8 cellular contexts compared by ENCODE assay signal in genomic region chr20:53915459-53916172, GRCh38.
DNase-seq lines count a peak whose midpoint lies in the region; ATAC-seq, FAIRE-seq and TF ChIP-seq lines count a peak whose summit lies in the region.

No MANE protein-coding gene starts in this region.

- H3K27ac Mint-ChIP-seq in activated CD4-positive, alpha-beta T cell treated with anti-CD3 and anti-CD28 coated beads, Interleukin-2, amount 10 ng/mL, durations not matched to agents 24 days and 14 days = peak overlapping the region; percentile 91

- peak overlapping the region; percentile 65 for H3K9ac ChIP-seq in HepG2 (ENCODE audit: insufficient read depth, low read depth, low read length)

- H3K4me1 Mint-ChIP-seq in activated CD4-positive, alpha-beta T cell treated with anti-CD3 and anti-CD28 coated beads, Interleukin-2, amount 10 ng/mL, durations not matched to agents 24 days and 14 days = peaks cover 37% of the 10 kb centered on the region

- peaks cover 0 to 2% of the 10 kb centered on the region in 2 experiments; a peak in 1 of 5 replicates for H3K27me3 ChIP-seq in HepG2 (ENCODE audit: control insufficient read depth in 1 of 2, insufficient read depth in 2 of 2, low read length in 2 of 2)

- H3K4me1 ChIP-seq in HepG2 (ENCODE audit: insufficient read depth, low read length) = peaks cover 48% of the 10 kb centered on the region

- WGBS in HepG2 (ENCODE audit: low lambda C conversion rate) = under 1% methylated on average over 22 of the region's 22 CpGs

- peak overlapping the region; percentile 73 to 88 (median 80) for H3K4me3 ChIP-seq in HepG2 (replicated peaks in 1 of 3; ENCODE audit: insufficient read depth in 1 of 3, low read depth in 2 of 3, low read length in 3 of 3)

- H2AFZ ChIP-seq in HepG2 (ENCODE audit: low read length) = peak overlapping the region; percentile 90

- H4K20me1 ChIP-seq in HepG2 (ENCODE audit: insufficient read depth, low read length) = no peaks in the 10 kb centered on the region

- no peaks in the 10 kb centered on the region for H3K27me3 Mint-ChIP-seq in activated CD4-positive, alpha-beta T cell treated with anti-CD3 and anti-CD28 coated beads, Interleukin-2, amount 10 ng/mL, durations not matched to agents 24 days and 14 days

- DNase-seq in ACHN (peak; percentile 92), NCI-H524 treated with DMSO at 0.1 percent for 48 hours (lab: John Stamatoyannopoulos, UW) (peak; percentile 55), dedifferentiated amniotic fluid mesenchymal stem cell (ENCODE audit: extremely low spot score) (peak; percentile 92), HepG2 (ENCODE audit: low spot score) (peak; percentile 84)
- peak; percentile 97 for DNase-seq in activated CD4-positive, alpha-beta T cell treated with anti-CD3 and anti-CD28 coated beads, Interleukin-2, amount 10 ng/mL, durations not matched to agents 24 days and 14 days
- DNase-seq in stimulated activated CD4-positive, alpha-beta T cell treated with anti-CD3 and anti-CD28 coated beads, Interleukin-2, amount 100 ng/mL, for 4 hours (ENCODE audit: low read depth) = peak; percentile 96

- no peak for TF ChIP-seq POLR2A in HepG2 (IDR thresholded peaks at IDR 0.05; ENCODE audit: insufficient read depth in 1 of 2, low read depth in 2 of 2, low read length in 2 of 2)

- intact Hi-C loops in activated CD4-positive, alpha-beta T cell treated with anti-CD3 and anti-CD28 coated beads, Interleukin-2, amount 10 ng/mL, durations not matched to agents 24 days and 14 days (cut with micrococcal nuclease) = loop anchor here (1.0 to 5.0 kb wide), 10 partner anchors 11 to 336 kb away; no protein-coding TSS in a partner anchor
- intact Hi-C loops in HepG2 (cut with micrococcal nuclease; ENCODE audit: unreplicated experiment) = loop anchor here (1.0 to 5.0 kb wide), 8 partner anchors 48 to 336 kb away; no protein-coding TSS in a partner anchor

- in situ Hi-C loops in ACHN (cut with HindIII; ENCODE audit: low pct_ligation_motif_present, low pct_unique_long_range_greater_than_20kb, low sequenced_read_pairs) (loop anchor here (25.0 kb wide), 1 partner anchor 153 kb away; no protein-coding TSS in a partner anchor), HepG2 (cut with HindIII; ENCODE audit: extremely low pct_ligation_motif_present, low pct_unique_long_range_greater_than_20kb) (loop anchor here (5.0 kb wide), 1 partner anchor 338 kb away; no protein-coding TSS in a partner anchor)

- POLR2A ChIA-PET in HepG2 (lab: Yijun Ruan, JAX) = interaction anchor here (0.6 to 3.5 kb wide), 26 partner anchors 10 to 364 kb away, joined by 3 to 29 read pairs (median 6); partner anchors contain the start of gene ZNF217

- no peaks in the 10 kb centered on the region for H3K9me3 ChIP-seq in HepG2 (ENCODE audit: low read length)

- H3K4me3 Mint-ChIP-seq in activated CD4-positive, alpha-beta T cell treated with anti-CD3 and anti-CD28 coated beads, Interleukin-2, amount 10 ng/mL, durations not matched to agents 24 days and 14 days = peak overlapping the region; percentile 93

- H3K9me3 Mint-ChIP-seq in activated CD4-positive, alpha-beta T cell treated with anti-CD3 and anti-CD28 coated beads, Interleukin-2, amount 10 ng/mL, durations not matched to agents 24 days and 14 days = peaks cover 3% of the 10 kb centered on the region

- no peak; a peak in 1 of 4 replicates for TF ChIP-seq EP300 in HepG2 (IDR thresholded peaks at IDR 0.05; ENCODE audit: low read depth in 2 of 2, low read length in 2 of 2)
- TF ChIP-seq EP300 in HepG2 (CRISPR knock-in tag; IDR thresholded peaks at IDR 0.05; ENCODE audit: borderline replicate concordance) = no peak

- CTCF ChIA-PET in HepG2 (lab: Yijun Ruan, JAX; ENCODE audit: low intra/inter-chr PET ratio, low total read pairs) = interaction anchor here (1.0 to 3.2 kb wide), 4 partner anchors 24 to 336 kb away, joined by 3 to 54 read pairs (median 10); no protein-coding TSS in a partner anchor

- H3K36me3 ChIP-seq in HepG2 (replicated peaks in 1 of 2; ENCODE audit: control insufficient read depth in 1 of 2, insufficient read depth in 2 of 2, low read length in 2 of 2) = no peaks in the 10 kb centered on the region

- FAIRE-seq in HepG2 (lab: Jason Lieb, UNC) = peak; percentile 84

- peak; percentile 83 for TF ChIP-seq RAD21 in HepG2 (CRISPR knock-in tag; IDR thresholded peaks at IDR 0.05)

- peak; percentile 39 for ATAC-seq in GM18858 (IDR thresholded peaks at IDR 0.05; ENCODE audit: unreplicated experiment)
- ATAC-seq in HG03342 (IDR thresholded peaks at IDR 0.05; ENCODE audit: unreplicated experiment) = peak; percentile 69
- ATAC-seq in HepG2 = peak; percentile 92

- BruUV-seq in HepG2 (replicated peaks; lab: Mats Ljungman, UMichigan) = no TSS peak

- peak overlapping the region; percentile 99 for H3K4me2 ChIP-seq in HepG2 (ENCODE audit: low read depth, low read length)

- no peaks in the 10 kb centered on the region for H3K36me3 Mint-ChIP-seq in activated CD4-positive, alpha-beta T cell treated with anti-CD3 and anti-CD28 coated beads, Interleukin-2, amount 10 ng/mL, durations not matched to agents 24 days and 14 days (ENCODE audit: low read depth)

- no peaks in the 10 kb centered on the region for H3K79me2 ChIP-seq in HepG2 (ENCODE audit: insufficient read depth, low read length)

- TF ChIP-seq CTCF in HepG2 (CRISPR knock-in tag; IDR thresholded peaks at IDR 0.05) = peak; percentile 96

- peak overlapping the region; percentile 17 for H3K27ac ChIP-seq in HepG2 (ENCODE audit: extremely low read length, insufficient read depth, low read length)

TF ChIP-seq in HepG2, 621 proteins besides CTCF, POLR2A, EP300 and RAD21 (continues in another document):
- TF ChIP-seq, protein P1, sequence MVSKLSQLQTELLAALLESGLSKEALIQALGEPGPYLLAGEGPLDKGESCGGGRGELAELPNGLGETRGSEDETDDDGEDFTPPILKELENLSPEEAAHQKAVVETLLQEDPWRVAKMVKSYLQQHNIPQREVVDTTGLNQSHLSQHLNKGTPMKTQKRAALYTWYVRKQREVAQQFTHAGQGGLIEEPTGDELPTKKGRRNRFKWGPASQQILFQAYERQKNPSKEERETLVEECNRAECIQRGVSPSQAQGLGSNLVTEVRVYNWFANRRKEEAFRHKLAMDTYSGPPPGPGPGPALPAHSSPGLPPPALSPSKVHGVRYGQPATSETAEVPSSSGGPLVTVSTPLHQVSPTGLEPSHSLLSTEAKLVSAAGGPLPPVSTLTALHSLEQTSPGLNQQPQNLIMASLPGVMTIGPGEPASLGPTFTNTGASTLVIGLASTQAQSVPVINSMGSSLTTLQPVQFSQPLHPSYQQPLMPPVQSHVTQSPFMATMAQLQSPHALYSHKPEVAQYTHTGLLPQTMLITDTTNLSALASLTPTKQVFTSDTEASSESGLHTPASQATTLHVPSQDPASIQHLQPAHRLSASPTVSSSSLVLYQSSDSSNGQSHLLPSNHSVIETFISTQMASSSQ (IDR thresholded peaks at IDR 0.05; ENCODE audit: low read depth) = no peak
- TF ChIP-seq, protein P1 (CRISPR knock-in tag; IDR thresholded peaks at IDR 0.05; ENCODE audit: borderline replicate concordance) = peak; percentile 60; the same call in 1 of the 2 replicates
- no peak for TF ChIP-seq DZIP1 (CRISPR knock-in tag; IDR thresholded peaks at IDR 0.05)
- TF ChIP-seq ZBTB34 (CRISPR knock-in tag; IDR thresholded peaks at IDR 0.05) = no peak
- peak; percentile 48; the same call in 1 of the 2 replicates for TF ChIP-seq GABPB1 (CRISPR knock-in tag; IDR thresholded peaks at IDR 0.05)

Comparison
In these comparisons a context has a peak if more than half of its experiments do, and no peak if none do; other contexts are left out.
1. Peak in every context shown above with its lines: DNase-seq, ATAC-seq, H3K4me3 ChIP-seq and H3K27ac ChIP-seq.
2. ATAC-seq: peak in every context shown above with its lines; median percentile 92 in HepG2; 69 in HG03342; 39 in GM18858.